ENCODE assay signal across 23 cellular contexts in the genomic region with DNA sequence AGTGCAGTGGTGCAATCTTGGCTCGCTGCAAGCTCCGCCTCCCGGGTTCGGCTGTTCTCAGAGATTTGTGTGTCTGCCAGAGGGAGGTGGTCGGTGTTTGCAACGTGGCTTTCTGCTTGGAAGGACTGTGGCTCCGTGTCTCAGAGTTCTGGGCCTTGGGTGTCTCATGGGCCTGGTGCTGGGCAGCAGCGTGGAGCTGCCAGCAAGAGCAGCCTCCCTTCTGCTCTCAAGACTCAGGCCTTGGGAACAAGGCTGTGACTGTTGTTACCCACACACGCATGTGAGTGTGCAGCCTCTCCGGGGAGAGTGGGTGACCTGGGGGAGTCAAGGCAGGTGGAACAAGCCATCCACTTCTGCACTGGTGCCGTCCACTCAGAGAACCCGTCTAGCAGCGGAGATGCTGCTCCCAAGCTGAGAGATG. TPM values are rescaled to one million over a fixed set of nuclear protein-coding genes. Genes with fewer than 3 reads are reported as not detected.
DNase-seq lines count a peak whose midpoint lies in the region; ATAC-seq and TF ChIP-seq lines count a peak whose summit lies in the region.
"Had no signal": no experiment of that assay in that cellular context is flagged by ENCODE, and none has a peak within 500 bp of the region (broad histone marks: within the 10 kb centered on the region; RNA-seq: fewer than 3 reads in every experiment).

No MANE protein-coding gene starts in this region.

- H3K4me3 ChIP-seq in endodermal cell (ENCODE audit: low read length): no peak overlapping the region
- no peak overlapping the region for H3K4me3 ChIP-seq in aorta (ENCODE audit: low read length in 2 of 2)
- no peak overlapping the region for H3K4me3 ChIP-seq in dorsolateral prefrontal cortex
- H3K4me3 ChIP-seq: body of pancreas, ovary, testis had no signal

- no peaks in the 10 kb centered on the region for H3K4me1 Mint-ChIP-seq in activated CD4-positive, alpha-beta memory T cell treated with anti-CD3 and anti-CD28 coated beads, Interleukin-2, amount 10 ng/mL, durations not matched to agents 7 days and 5 days
- H3K4me1 Mint-ChIP-seq in activated CD4-positive, alpha-beta memory T cell treated with anti-CD3 and anti-CD28 coated beads for 36 hours (ENCODE audit: low read depth): no peaks in the 10 kb centered on the region
- H3K4me1 Mint-ChIP-seq in endodermal cell (no peaks in the 10 kb centered on the region), osteocyte (ENCODE audit: unreplicated experiment) (no peaks in the 10 kb centered on the region)
- H3K4me1 Mint-ChIP-seq: activated CD4-positive, alpha-beta T cell treated with anti-CD3 and anti-CD28 coated beads, Interleukin-2, amount 10 ng/mL, durations not matched to agents 24 days and 14 days had no signal

- H3K27ac ChIP-seq in endodermal cell (ENCODE audit: low read depth, low read length): no peak overlapping the region
- H3K27ac ChIP-seq in aorta (ENCODE audit: low read depth in 1 of 2, low read length in 2 of 2): peak overlapping the region; percentile 94 to 99
- H3K27ac ChIP-seq in dorsolateral prefrontal cortex: peak overlapping the region in 19 of 59 donors; percentile 7 to 77 (median 52)
- H3K27ac ChIP-seq: body of pancreas, KMS-11, ovary, testis had no signal

- no peak overlapping the region for H3K4me3 Mint-ChIP-seq in activated CD4-positive, alpha-beta memory T cell treated with anti-CD3 and anti-CD28 coated beads, Interleukin-2, amount 10 ng/mL, durations not matched to agents 7 days and 5 days
- H3K4me3 Mint-ChIP-seq in activated CD4-positive, alpha-beta memory T cell treated with anti-CD3 and anti-CD28 coated beads for 36 hours: no peak overlapping the region
- H3K4me3 Mint-ChIP-seq in endodermal cell (no peak overlapping the region), osteocyte (ENCODE audit: unreplicated experiment) (no peak overlapping the region)
- H3K4me3 Mint-ChIP-seq: activated CD4-positive, alpha-beta T cell treated with anti-CD3 and anti-CD28 coated beads, Interleukin-2, amount 10 ng/mL, durations not matched to agents 24 days and 14 days; naive thymus-derived CD4-positive, alpha-beta T cell had no signal

- CTCF ChIA-PET in activated CD4-positive, alpha-beta memory T cell treated with anti-CD3 and anti-CD28 coated beads, Interleukin-2, amount 10 ng/mL, durations not matched to agents 7 days and 5 days (lab: Charles Lee): no interaction called here
- CTCF ChIA-PET in activated CD4-positive, alpha-beta memory T cell treated with anti-CD3 and anti-CD28 coated beads for 36 hours (lab: Charles Lee): no interaction called here

- peak; percentile 66 for ATAC-seq in aorta (ENCODE audit: low FRiP score)
- ATAC-seq: body of pancreas; left colon; naive thymus-derived CD4-positive, alpha-beta T cell had no signal

- POLR2A ChIA-PET in activated CD4-positive, alpha-beta memory T cell treated with anti-CD3 and anti-CD28 coated beads, Interleukin-2, amount 10 ng/mL, durations not matched to agents 7 days and 5 days (lab: Charles Lee): no interaction called here
- POLR2A ChIA-PET in activated CD4-positive, alpha-beta memory T cell treated with anti-CD3 and anti-CD28 coated beads for 36 hours (lab: Charles Lee): no interaction called here

- no peaks in the 10 kb centered on the region for H3K4me1 ChIP-seq in endodermal cell (ENCODE audit: control insufficient read depth, insufficient read depth, low read length)
- no peaks in the 10 kb centered on the region for H3K4me1 ChIP-seq in aorta (ENCODE audit: control insufficient read depth in 1 of 2, insufficient read depth in 2 of 2, low read length in 2 of 2)
- H3K4me1 ChIP-seq: testis had no signal

- H3K27ac Mint-ChIP-seq in activated CD4-positive, alpha-beta memory T cell treated with anti-CD3 and anti-CD28 coated beads, Interleukin-2, amount 10 ng/mL, durations not matched to agents 7 days and 5 days: no peak overlapping the region
- no peak overlapping the region for H3K27ac Mint-ChIP-seq in activated CD4-positive, alpha-beta memory T cell treated with anti-CD3 and anti-CD28 coated beads for 36 hours
- H3K27ac Mint-ChIP-seq in endodermal cell: no peak overlapping the region
- H3K27ac Mint-ChIP-seq in osteocyte (ENCODE audit: unreplicated experiment): no peak overlapping the region
- H3K27ac Mint-ChIP-seq: activated CD4-positive, alpha-beta T cell treated with anti-CD3 and anti-CD28 coated beads, Interleukin-2, amount 10 ng/mL, durations not matched to agents 24 days and 14 days had no signal

- no peak for TF ChIP-seq CTCF in endodermal cell (conservative IDR thresholded peaks at IDR 0.05)
- no peak for TF ChIP-seq CTCF in osteocyte (IDR thresholded peaks at IDR 0.05)
- TF ChIP-seq CTCF in dorsolateral prefrontal cortex (IDR thresholded peaks at IDR 0.05 in 54 of 56, conservative IDR thresholded peaks at IDR 0.05 in 2 of 56; ENCODE audit: low read depth in 1 of 56, partially characterized antibody in 56 of 56): no peak

- no peak overlapping the region for H3K9ac ChIP-seq in endodermal cell (ENCODE audit: extremely low read depth, low read length, poor library complexity, severe bottlenecking)
- H3K9ac ChIP-seq: KMS-11 had no signal

- H3K36me3 Mint-ChIP-seq in activated CD4-positive, alpha-beta memory T cell treated with anti-CD3 and anti-CD28 coated beads, Interleukin-2, amount 10 ng/mL, durations not matched to agents 7 days and 5 days (ENCODE audit: low read depth): no peaks in the 10 kb centered on the region
- no peaks in the 10 kb centered on the region for H3K36me3 Mint-ChIP-seq in activated CD4-positive, alpha-beta memory T cell treated with anti-CD3 and anti-CD28 coated beads for 36 hours
- H3K36me3 Mint-ChIP-seq in endodermal cell (ENCODE audit: low read depth) (no peaks in the 10 kb centered on the region), osteocyte (ENCODE audit: unreplicated experiment) (no peaks in the 10 kb centered on the region)
- H3K36me3 Mint-ChIP-seq: naive thymus-derived CD4-positive, alpha-beta T cell had no signal

- H3K9me3 ChIP-seq in endodermal cell (ENCODE audit: control insufficient read depth, low read length) (peaks cover 16% of the 10 kb centered on the region), aorta (ENCODE audit: control insufficient read depth, low read length) (no peaks in the 10 kb centered on the region)
- H3K9me3 ChIP-seq: body of pancreas, ovary, testis had no signal

- 80 to 93% methylated on average over 10 to 13 of the region's 13 CpGs for WGBS in endodermal cell (ENCODE audit: insufficient coverage in 1 of 2, insufficient read length in 1 of 2), 2 experiments
- WGBS in aorta, 2 donors: 27 to 34% methylated on average over 13 of the region's 13 CpGs

- intact Hi-C loops in activated CD4-positive, alpha-beta memory T cell treated with anti-CD3 and anti-CD28 coated beads for 36 hours (cut with micrococcal nuclease): no loop called here
- intact Hi-C loops in aorta (cut with DNase I): loop anchor here (2.0 to 10.0 kb wide), 4 partner anchors 60 to 308 kb away; no protein-coding TSS in a partner anchor
- intact Hi-C loops in dorsolateral prefrontal cortex (cut with DNase I): no loop called here

- no peaks in the 10 kb centered on the region for H3K27me3 Mint-ChIP-seq in activated CD4-positive, alpha-beta memory T cell treated with anti-CD3 and anti-CD28 coated beads, Interleukin-2, amount 10 ng/mL, durations not matched to agents 7 days and 5 days
- H3K27me3 Mint-ChIP-seq in activated CD4-positive, alpha-beta memory T cell treated with anti-CD3 and anti-CD28 coated beads for 36 hours: no peaks in the 10 kb centered on the region
- H3K27me3 Mint-ChIP-seq in endodermal cell (ENCODE audit: insufficient read depth) (no peaks in the 10 kb centered on the region), osteocyte (ENCODE audit: unreplicated experiment) (no peaks in the 10 kb centered on the region)
- H3K27me3 Mint-ChIP-seq: activated CD4-positive, alpha-beta T cell treated with anti-CD3 and anti-CD28 coated beads, Interleukin-2, amount 10 ng/mL, durations not matched to agents 24 days and 14 days had no signal

- H3K27me3 ChIP-seq in endodermal cell (ENCODE audit: control insufficient read depth, insufficient read depth, low read length, poor library complexity, severe bottlenecking): no peaks in the 10 kb centered on the region
- no peaks in the 10 kb centered on the region for H3K27me3 ChIP-seq in aorta (ENCODE audit: control insufficient read depth in 1 of 2, insufficient read depth in 2 of 2, low read length in 1 of 2)
- no peaks in the 10 kb centered on the region for H3K27me3 ChIP-seq in dorsolateral prefrontal cortex
- H3K27me3 ChIP-seq: body of pancreas, ovary, testis had no signal

- peak; percentile 7 for DNase-seq in activated CD4-positive, alpha-beta memory T cell treated with anti-CD3 and anti-CD28 coated beads, Interleukin-2, amount 10 ng/mL, durations not matched to agents 7 days and 5 days
- DNase-seq in activated CD4-positive, alpha-beta memory T cell treated with anti-CD3 and anti-CD28 coated beads for 36 hours: no peak
- DNase-seq in endodermal cell: peak; percentile 38
- DNase-seq in osteocyte (ENCODE audit: extremely low spot score, unreplicated experiment): peak; percentile 72
- peak; percentile 80 to 88 for DNase-seq in aorta
- no peak for DNase-seq in NCI-H1092 treated with DMSO at 0.1 percent for 48 hours (lab: John Stamatoyannopoulos, UW)
- DNase-seq in dorsolateral prefrontal cortex: no peak
- no peak for DNase-seq in NCI-H1105 (lab: John Stamatoyannopoulos, UW)
- DNase-seq: activated CD4-positive, alpha-beta T cell treated with anti-CD3 and anti-CD28 coated beads, Interleukin-2, amount 10 ng/mL, durations not matched to agents 24 days and 14 days; activated effector memory CD4-positive, alpha-beta T cell treated with Interleukin-2 at 50 U/mL for 16 hours; left colon; NCI-H1048; NCI-H2029 treated with DMSO at 0.1 percent for 48 hours; NCI-H345; NCI-H82; SHP77 treated with DMSO at 0.1 percent for 48 hours; testis had no signal

- no peaks in the 10 kb centered on the region for H3K9me3 Mint-ChIP-seq in activated CD4-positive, alpha-beta memory T cell treated with anti-CD3 and anti-CD28 coated beads, Interleukin-2, amount 10 ng/mL, durations not matched to agents 7 days and 5 days
- no peaks in the 10 kb centered on the region for H3K9me3 Mint-ChIP-seq in activated CD4-positive, alpha-beta memory T cell treated with anti-CD3 and anti-CD28 coated beads for 36 hours
- peaks cover 14% of the 10 kb centered on the region for H3K9me3 Mint-ChIP-seq in endodermal cell
- no peaks in the 10 kb centered on the region for H3K9me3 Mint-ChIP-seq in osteocyte (ENCODE audit: unreplicated experiment)
- H3K9me3 Mint-ChIP-seq: activated CD4-positive, alpha-beta T cell treated with anti-CD3 and anti-CD28 coated beads, Interleukin-2, amount 10 ng/mL, durations not matched to agents 24 days and 14 days; naive thymus-derived CD4-positive, alpha-beta T cell had no signal

- H3K36me3 ChIP-seq in endodermal cell (ENCODE audit: control insufficient read depth, insufficient read depth, low read length): no peaks in the 10 kb centered on the region
- H3K36me3 ChIP-seq in aorta (ENCODE audit: control insufficient read depth in 1 of 2, insufficient read depth in 2 of 2, low read length in 1 of 2): no peaks in the 10 kb centered on the region
- H3K36me3 ChIP-seq: ovary had no signal

RNA-seq across cellular contexts. Expression of gene VIPR2, which starts 52.0 kb away (rescaled TPM):
- total RNA-seq in activated CD4-positive, alpha-beta memory T cell treated with anti-CD3 and anti-CD28 coated beads, Interleukin-2, amount 10 ng/mL, durations not matched to agents 7 days and 5 days: under 1 TPM; 0.13 to 0.23 TPM
- total RNA-seq in activated CD4-positive, alpha-beta memory T cell treated with anti-CD3 and anti-CD28 coated beads for 36 hours: under 1 TPM; 0.55 to 0.56 TPM
- total RNA-seq in endodermal cell: 1 to 10 TPM in 1 of 2 donors, under 1 TPM in 1; 0.64 to 1.8 TPM
- polyA plus RNA-seq in endodermal cell (2013, experiment 1 of 2): 0.57 TPM
- polyA plus RNA-seq in endodermal cell (2013, experiment 2 of 2): 0.41 TPM
- total RNA-seq in osteocyte: 0.19 and 0.39 TPM in 2 replicates
- 10 to 100 TPM; 10.4 to 12.6 TPM for total RNA-seq in aorta
- polyA plus RNA-seq in aorta: 10 to 100 TPM in 1 of 2 donors, 1 to 10 TPM in 1; 3.3 to 14.1 TPM
- total RNA-seq in dorsolateral prefrontal cortex: 10 to 100 TPM in 13 of 120 experiments, 1 to 10 TPM in 107; 2.3 to 26.0 (median 6.4) TPM
- total RNA-seq: HT-29, OCI-LY7 had no signal
- polyA plus RNA-seq: naive thymus-derived CD4-positive, alpha-beta T cell had no signal

Comparison
In these comparisons a context has a peak if more than half of its experiments do, and no peak if none do; other contexts are left out.
1. DNase-seq: peak in activated CD4-positive, alpha-beta memory T cell treated with anti-CD3 and anti-CD28 coated beads, Interleukin-2, amount 10 ng/mL, durations not matched to agents 7 days and 5 days (single experiment), endodermal cell (single experiment), osteocyte (single experiment) and aorta (2 of 2); none in activated CD4-positive, alpha-beta memory T cell treated with anti-CD3 and anti-CD28 coated beads for 36 hours (single experiment), NCI-H1092 treated with DMSO at 0.1 percent for 48 hours (single experiment), dorsolateral prefrontal cortex (0 of 10) and NCI-H1105 (single experiment).
2. intact Hi-C loops: an anchor here in aorta (2.0 to 10.0 kb wide); none called in activated CD4-positive, alpha-beta memory T cell treated with anti-CD3 and anti-CD28 coated beads for 36 hours and dorsolateral prefrontal cortex.